Comparison of ENCODE assay signal across 13 cellular contexts in genomic region chr1:224447251-224447650, GRCh38. TPM values are rescaled to one million over a fixed set of nuclear protein-coding genes. Genes with fewer than 3 reads are reported as not detected.
DNase-seq lines count a peak whose midpoint lies in the region; ATAC-seq, FAIRE-seq and TF ChIP-seq lines count a peak whose summit lies in the region.
"Had no signal": no experiment of that assay in that cellular context is flagged by ENCODE, and none has a peak within 500 bp of the region (broad histone marks: within the 10 kb centered on the region; RNA-seq: fewer than 3 reads in every experiment).

No MANE protein-coding gene starts in this region.

- TF ChIP-seq CTCF in cardiac fibroblast (IDR thresholded peaks at IDR 0.05; ENCODE audit: low read depth, low read length): no peak
- TF ChIP-seq CTCF in kidney (IDR thresholded peaks at IDR 0.05; ENCODE audit: borderline replicate concordance, extremely low read depth, insufficient read depth): no peak

- H3K27ac ChIP-seq in kidney (ENCODE audit: low read depth in 2 of 2, low read length in 2 of 2): no peak overlapping the region

- H3K9ac ChIP-seq in kidney (ENCODE audit: low read length in 2 of 2): no peak overlapping the region

- no peaks in the 10 kb centered on the region for H3K9me3 ChIP-seq in kidney (ENCODE audit: control insufficient read depth in 1 of 2, low read length in 2 of 2)

- intact Hi-C loops in left ventricle myocardium superior (cut with micrococcal nuclease): no loop called here
- intact Hi-C loops in kidney (cut with DNase I): no loop called here

- DNase-seq in HT1080 (ENCODE audit: low read depth) (peak; percentile 87), cardiac fibroblast (ENCODE audit: low read depth in 2 of 2) (peak; percentile 76 to 83), left ventricle myocardium superior (no peak), stromal cell of bone marrow (ENCODE audit: low read depth) (peak; percentile 88), kidney (no peak), KBM-7 (no peak)
- DNase-seq: activated CD8-positive, alpha-beta memory T cell treated with anti-CD3 and anti-CD28 coated beads, Interleukin-2, amount 50 U/mL, for 48 hours; central memory CD4-positive, alpha-beta T cell; naive B cell; NCI-H1694 treated with DMSO at 0.1 percent for 48 hours had no signal

- H3K36me3 ChIP-seq in kidney (ENCODE audit: control insufficient read depth in 1 of 2, insufficient read depth in 2 of 2, low read length in 2 of 2): no peaks in the 10 kb centered on the region

- H3K4me1 ChIP-seq in kidney (ENCODE audit: control insufficient read depth in 1 of 2, insufficient read depth in 1 of 2, low read depth in 1 of 2, low read length in 2 of 2): no peaks in the 10 kb centered on the region

- in situ Hi-C loops in KBM-7 (cut with MboI; ENCODE audit: low pct_unique_long_range_greater_than_20kb, low sequenced_read_pairs): no loop called here

- H3K4me3 ChIP-seq in cardiac fibroblast (replicated peaks in 1 of 2; ENCODE audit: low read depth in 2 of 2, low read length in 2 of 2) (no peak overlapping the region), kidney (ENCODE audit: low read length in 2 of 2) (no peak overlapping the region)

- FAIRE-seq in kidney (lab: Jason Lieb, UNC): no peak
- FAIRE-seq: TTC549 had no signal

- ATAC-seq in left ventricle myocardium superior (peak; percentile 60), HG02798 (IDR thresholded peaks at IDR 0.05; ENCODE audit: poor library complexity, unreplicated experiment) (no peak), HG03565 (IDR thresholded peaks at IDR 0.05; ENCODE audit: unreplicated experiment) (no peak)

RNA-seq across cellular contexts. Expression of gene WDR26, which starts 12.7 kb away (rescaled TPM):
- total RNA-seq in HT1080 (2014; rRNA removed; shearing (Covaris generic)): 18.1 and 27.4 TPM in 2 replicates
- 54.1 and 64.0 TPM in 2 replicates for polyA plus RNA-seq in HT1080 (2015; cell fraction: cytosol; rRNA removed)
- polyA plus RNA-seq in HT1080 (2015; cell fraction: nucleus; rRNA removed): 82.7 and 86.7 TPM in 2 replicates
- total RNA-seq in left ventricle myocardium superior: 62.9 TPM
- total RNA-seq in kidney: 77.5 TPM
- polyA plus RNA-seq in kidney (ENCODE audit: insufficient read depth, low read depth, low replicate concordance): 23.9 TPM

Comparison
In these comparisons a context has a peak if more than half of its experiments do, and no peak if none do; other contexts are left out.
1. DNase-seq: peak in HT1080 (single experiment), cardiac fibroblast (2 of 2) and stromal cell of bone marrow (single experiment); none in left ventricle myocardium superior (single experiment), kidney (single experiment) and KBM-7 (single experiment).